26 cellular contexts compared by ENCODE assay signal in genomic region chr17:49583889-49584288, GRCh38. TPM values are rescaled to one million over a fixed set of nuclear protein-coding genes. Genes with fewer than 3 reads are reported as not detected.
DNase-seq lines count a peak whose midpoint lies in the region; ATAC-seq and TF ChIP-seq lines count a peak whose summit lies in the region.
"Had no signal": no experiment of that assay in that cellular context is flagged by ENCODE, and none has a peak within 500 bp of the region (broad histone marks: within the 10 kb centered on the region; RNA-seq: fewer than 3 reads in every experiment).

No MANE protein-coding gene starts in this region.

- peaks cover 0 to 2% of the 10 kb centered on the region in 2 donors for H3K4me1 ChIP-seq in neuronal stem cell (ENCODE audit: control insufficient read depth in 2 of 2, insufficient read depth in 1 of 2, low read depth in 1 of 2, low read length in 2 of 2)

- H3K27ac ChIP-seq in neuronal stem cell (replicated peaks; ENCODE audit: low read length): no peak overlapping the region
- H3K27ac ChIP-seq: KMS-11 had no signal

- no peak overlapping the region for H3K4me2 ChIP-seq in neuronal stem cell (ENCODE audit: insufficient read depth, low read length, poor library complexity, severe bottlenecking)
- H3K4me2 ChIP-seq: KMS-11 had no signal

- no peak for TF ChIP-seq RAD21 in Ishikawa (IDR thresholded peaks at IDR 0.05; ENCODE audit: low read depth)

- H2BK120ac ChIP-seq in neuronal stem cell (ENCODE audit: low read depth, low read length): no peak overlapping the region

- no peaks in the 10 kb centered on the region for H3K79me1 ChIP-seq in neuronal stem cell (ENCODE audit: low read depth, low read length)

- no peak overlapping the region for H3K4me3 Mint-ChIP-seq in T-helper 1 cell treated with Interleukin-12 subunit alpha and Interleukin-12 subunit beta and Interleukin-4 antibody, amounts not matched to agents 30 μg/mL and 1 μg/mL, for 36 hours
- H3K4me3 Mint-ChIP-seq: CD4-positive, alpha-beta memory T cell had no signal

- DNase-seq in T-helper 1 cell (no peak), neuronal stem cell (ENCODE audit: low spot score) (no peak)
- DNase-seq: 8988T; AML-193; CD4-positive, alpha-beta memory T cell; COR-L47; EL; GF-D8; GOT3; MM.1S; NCI-H1048; NCI-H1417; NCI-H1694; NCI-H2029 treated with DMSO at 0.1 percent for 48 hours; NCI-H2227 treated with DMSO at 0.1 percent for 48 hours; NCI-H526 treated with DMSO at 0.1 percent for 48 hours; RPMI8226; SHP77; SW 1271 had no signal

- no peak overlapping the region for H2BK12ac ChIP-seq in neuronal stem cell (ENCODE audit: low read length)

- H2AFZ ChIP-seq in neuronal stem cell (ENCODE audit: low read length): no peak overlapping the region

- no peak overlapping the region for H4K8ac ChIP-seq in neuronal stem cell (ENCODE audit: low read depth, low read length)

- H3K9me3 Mint-ChIP-seq in T-helper 1 cell treated with Interleukin-12 subunit alpha and Interleukin-12 subunit beta and Interleukin-4 antibody, amounts not matched to agents 30 μg/mL and 1 μg/mL, for 36 hours: no peaks in the 10 kb centered on the region
- H3K9me3 Mint-ChIP-seq: CD4-positive, alpha-beta memory T cell had no signal

- peaks cover 6% of the 10 kb centered on the region for H3K27me3 Mint-ChIP-seq in T-helper 1 cell treated with Interleukin-12 subunit alpha and Interleukin-12 subunit beta and Interleukin-4 antibody, amounts not matched to agents 30 μg/mL and 1 μg/mL, for 36 hours (ENCODE audit: low read depth)

- no peaks in the 10 kb centered on the region for H3K36me3 Mint-ChIP-seq in T-helper 1 cell treated with Interleukin-12 subunit alpha and Interleukin-12 subunit beta and Interleukin-4 antibody, amounts not matched to agents 30 μg/mL and 1 μg/mL, for 36 hours (ENCODE audit: low read depth)

- H3K18ac ChIP-seq in neuronal stem cell (ENCODE audit: low read length): no peak overlapping the region

- no peak overlapping the region for H2BK5ac ChIP-seq in neuronal stem cell (ENCODE audit: low read length)

- no peak overlapping the region for H2AK5ac ChIP-seq in neuronal stem cell (ENCODE audit: low read depth, low read length)

- TF ChIP-seq EP300 in Ishikawa (IDR thresholded peaks at IDR 0.05; ENCODE audit: borderline replicate concordance): no peak

- no peak overlapping the region for H3K14ac ChIP-seq in neuronal stem cell (ENCODE audit: low read length)

- no peak overlapping the region for H4K91ac ChIP-seq in neuronal stem cell (ENCODE audit: low read depth, low read length, poor library complexity)

- no peak overlapping the region for H2BK15ac ChIP-seq in neuronal stem cell (ENCODE audit: low read length)

- H3K23ac ChIP-seq in neuronal stem cell (ENCODE audit: low read depth, low read length, poor library complexity): no peak overlapping the region

- H3K4ac ChIP-seq in neuronal stem cell (ENCODE audit: low read length): no peak overlapping the region

- peak overlapping the region; percentile 1 for H3K9ac ChIP-seq in neuronal stem cell (ENCODE audit: low read depth, low read length, poor library complexity)
- H3K9ac ChIP-seq: KMS-11 had no signal

- WGBS in neuronal stem cell (ENCODE audit: extremely low coverage in 2 of 2, insufficient read length in 2 of 2, insufficient replicate concordance in 1 of 2), 2 donors: no CpG with 5 or more reads among the region's 4 CpGs

- no peak for ATAC-seq in HG02571 (IDR thresholded peaks at IDR 0.05; ENCODE audit: unreplicated experiment)
- no peak for ATAC-seq in HG03469 (IDR thresholded peaks at IDR 0.05; ENCODE audit: unreplicated experiment)
- no peak for ATAC-seq in GM18498 (IDR thresholded peaks at IDR 0.05; ENCODE audit: unreplicated experiment)
- ATAC-seq: HCT116 had no signal

- no peak overlapping the region for H3K4me3 ChIP-seq in neuronal stem cell (ENCODE audit: low read length in 2 of 2)

- no peaks in the 10 kb centered on the region for H3K36me3 ChIP-seq in neuronal stem cell (replicated peaks in 1 of 2; ENCODE audit: control insufficient read depth in 2 of 2, insufficient read depth in 2 of 2, low read length in 2 of 2)

- peaks cover 0 to 3% (median 0%) of the 10 kb centered on the region in 3 experiments for H3K27me3 ChIP-seq in neuronal stem cell (ENCODE audit: control insufficient read depth in 3 of 3, insufficient read depth in 3 of 3, low read depth in 1 of 3, low read length in 3 of 3)

- peaks cover 0 to 2% of the 10 kb centered on the region in 2 donors for H3K9me3 ChIP-seq in neuronal stem cell (replicated peaks in 1 of 2; ENCODE audit: control insufficient read depth in 2 of 2, insufficient read depth in 1 of 2, low read depth in 1 of 2, low read length in 2 of 2)

- peak overlapping the region; percentile 3 for H3K27ac Mint-ChIP-seq in T-helper 1 cell treated with Interleukin-12 subunit alpha and Interleukin-12 subunit beta and Interleukin-4 antibody, amounts not matched to agents 30 μg/mL and 1 μg/mL, for 36 hours

- no peaks in the 10 kb centered on the region for H3K4me1 Mint-ChIP-seq in T-helper 1 cell treated with Interleukin-12 subunit alpha and Interleukin-12 subunit beta and Interleukin-4 antibody, amounts not matched to agents 30 μg/mL and 1 μg/mL, for 36 hours (ENCODE audit: low read depth)

TF ChIP-seq in Ishikawa, 13 proteins besides CTCF, POLR2A, EP300 and RAD21:
- TF ChIP-seq ZBTB7A (IDR thresholded peaks at IDR 0.05; ENCODE audit: low read depth) (no peak), USF1 (IDR thresholded peaks at IDR 0.05) (peak; percentile 26; the same call in 1 of the 2 replicates)

RNA-seq across cellular contexts. Expression of gene NXPH3, which starts 8.2 kb away (rescaled TPM):
- polyA plus RNA-seq in neuronal stem cell (2013, experiment 1 of 2): 2.9 TPM
- polyA plus RNA-seq in neuronal stem cell (2013, experiment 2 of 2): 2.8 TPM
- polyA plus RNA-seq: CD4-positive, alpha-beta memory T cell had no signal
